19 cellular contexts compared by ENCODE assay signal in the genomic region with DNA sequence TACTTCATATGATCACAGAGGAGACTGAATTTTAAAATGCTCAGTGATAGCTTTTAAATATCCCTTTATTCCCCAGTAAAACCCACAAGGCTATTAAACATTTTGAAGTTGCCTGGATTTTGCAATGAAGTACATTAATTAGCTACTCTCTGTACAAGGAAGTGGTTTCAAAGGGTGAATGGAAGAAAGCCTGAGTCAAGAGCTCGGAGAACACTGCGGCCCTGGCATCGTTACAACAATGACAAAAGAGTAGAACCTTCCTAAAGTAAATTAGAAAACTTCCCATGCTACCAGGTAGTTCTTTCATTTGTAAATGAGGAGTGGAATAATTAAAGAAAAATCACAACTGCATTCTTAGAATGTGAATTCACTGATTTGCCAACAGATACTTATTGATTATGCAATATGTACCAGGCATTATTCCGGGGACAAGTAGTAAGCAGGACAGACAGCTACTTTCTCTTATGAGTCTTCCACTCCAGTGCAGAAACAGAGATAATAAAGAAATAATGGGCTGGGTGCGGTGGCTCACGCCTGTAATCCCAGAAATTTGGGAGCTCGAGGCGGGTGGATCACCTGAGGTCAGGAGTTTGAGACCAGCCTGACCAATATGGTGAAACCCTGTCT.
DNase-seq lines count a peak whose midpoint lies in the region; ATAC-seq and TF ChIP-seq lines count a peak whose summit lies in the region.
"Had no signal": no experiment of that assay in that cellular context is flagged by ENCODE, and none has a peak within 500 bp of the region (broad histone marks: within the 10 kb centered on the region; RNA-seq: fewer than 3 reads in every experiment).

No MANE protein-coding gene starts in this region.

- H3K4me1 Mint-ChIP-seq in CD8-positive, alpha-beta memory T cell, result no peaks in the 10 kb centered on the region

- ATAC-seq in HG02938 (IDR thresholded peaks at IDR 0.05; ENCODE audit: unreplicated experiment) (no peak), HG03139 (IDR thresholded peaks at IDR 0.05; ENCODE audit: unreplicated experiment) (no peak)
- ATAC-seq: activated CD8-positive, alpha-beta T cell treated with anti-CD3 and anti-CD28 coated beads, Interleukin-2, amount 10 ng/mL, durations not matched to agents 7 days and 5 days; mucosa of descending colon; PC-3 had no signal

- DNase-seq in DMS79 treated with DMSO at 0.1 percent for 48 hours (lab: John Stamatoyannopoulos, UW), result peak; percentile 3
- peak; percentile 92 for DNase-seq in NOMO-1 treated with DMSO at 0.1 percent for 48 hours (lab: John Stamatoyannopoulos, UW; ENCODE audit: unreplicated experiment)
- DNase-seq in mammary epithelial cell, result peak; percentile 83
- DNase-seq in midbrain (lab: John Stamatoyannopoulos, UW), result peak; percentile 23
- no peak for DNase-seq in NAMALWA (ENCODE audit: low spot score)
- DNase-seq in CD8-positive, alpha-beta memory T cell, result no peak
- DNase-seq: activated CD8-positive, alpha-beta T cell treated with anti-CD3 and anti-CD28 coated beads, Interleukin-2, amount 10 ng/mL, durations not matched to agents 7 days and 5 days; activated T-cell treated with anti-CD3 and anti-CD28 coated beads, Interleukin-2, amount 50 U/mL, for 48 hours; KBM-7; mucosa of descending colon; NCI-H1436 treated with DMSO at 0.1 percent for 48 hours; NCI-H2171; NCI-H69; PC-3; retina; stimulated activated CD4-positive, alpha-beta T cell treated with anti-CD3 and anti-CD28 coated beads, Interleukin-12 subunit alpha, Interleukin-12 subunit beta, amount 100 ng/mL, for 4 hours had no signal

- no peaks in the 10 kb centered on the region for H3K36me3 Mint-ChIP-seq in CD8-positive, alpha-beta memory T cell
- H3K36me3 Mint-ChIP-seq: activated naive CD8-positive, alpha-beta T cell had no signal

- TF ChIP-seq CTCF in mammary epithelial cell (conservative IDR thresholded peaks at IDR 0.05 in 1 of 2, IDR thresholded peaks at IDR 0.05 in 1 of 2; ENCODE audit: extremely low read depth in 1 of 2, insufficient read depth in 1 of 2, low read depth in 1 of 2, low read length in 2 of 2), result no peak

- H3K27ac ChIP-seq in mammary epithelial cell (ENCODE audit: insufficient read depth, low read depth, low read length), result peak overlapping the region; percentile 38
- H3K27ac ChIP-seq in CD8-positive, alpha-beta memory T cell (ENCODE audit: low read depth, low read length), result no peak overlapping the region

- WGBS in mammary epithelial cell (ENCODE audit: low coverage, missing lambda C conversion rate), result 42% methylated on average over 8 of the region's 8 CpGs

- POLR2A ChIA-PET in CD8-positive, alpha-beta memory T cell (lab: Charles Lee), result no interaction called here

- no peaks in the 10 kb centered on the region for H3K9me3 ChIP-seq in mammary epithelial cell (replicated peaks; ENCODE audit: insufficient read depth, low read length)
- H3K9me3 ChIP-seq in CD8-positive, alpha-beta memory T cell (ENCODE audit: low read length), result no peaks in the 10 kb centered on the region
- H3K9me3 ChIP-seq: mucosa of descending colon had no signal

- no peak overlapping the region for H3K4me3 Mint-ChIP-seq in CD8-positive, alpha-beta memory T cell
- H3K4me3 Mint-ChIP-seq: activated CD8-positive, alpha-beta T cell treated with anti-CD3 and anti-CD28 coated beads, Interleukin-2, amount 10 ng/mL, durations not matched to agents 7 days and 5 days; activated naive CD8-positive, alpha-beta T cell had no signal

- H3K79me2 ChIP-seq in mammary epithelial cell (ENCODE audit: insufficient read depth, low read length), result no peaks in the 10 kb centered on the region

- H3K36me3 ChIP-seq in mammary epithelial cell (ENCODE audit: insufficient read depth, low read length), result no peaks in the 10 kb centered on the region
- H3K36me3 ChIP-seq in CD8-positive, alpha-beta memory T cell (ENCODE audit: insufficient read depth, low read length), result no peaks in the 10 kb centered on the region

- no peaks in the 10 kb centered on the region for H3K27me3 ChIP-seq in mammary epithelial cell (ENCODE audit: insufficient read depth, low read length)
- H3K27me3 ChIP-seq in CD8-positive, alpha-beta memory T cell (ENCODE audit: insufficient read depth, low read length, poor library complexity, severe bottlenecking), result no peaks in the 10 kb centered on the region

- BruUV-seq in mammary epithelial cell (replicated peaks; lab: Mats Ljungman, UMichigan), result no TSS peak

- H3K27ac Mint-ChIP-seq in CD8-positive, alpha-beta memory T cell, result no peak overlapping the region
- H3K27ac Mint-ChIP-seq: activated CD8-positive, alpha-beta T cell treated with anti-CD3 and anti-CD28 coated beads, Interleukin-2, amount 10 ng/mL, durations not matched to agents 7 days and 5 days; activated naive CD8-positive, alpha-beta T cell had no signal

- peak overlapping the region; percentile 45 for H2AFZ ChIP-seq in mammary epithelial cell (ENCODE audit: low read depth, low read length)

- intact Hi-C loops in mammary epithelial cell (cut with micrococcal nuclease), result no loop called here

- dilution Hi-C loops in mammary epithelial cell (cut with HindIII; ENCODE audit: low sequenced_read_pairs), result no loop called here

- CTCF ChIA-PET in mammary epithelial cell (lab: Charles Lee; ENCODE audit: low non-redundant PET), result no interaction called here
- CTCF ChIA-PET in CD8-positive, alpha-beta memory T cell (lab: Charles Lee), result no interaction called here

- H3K4me1 ChIP-seq in mammary epithelial cell (ENCODE audit: insufficient read depth, low read length), result peaks cover 22% of the 10 kb centered on the region
- H3K4me1 ChIP-seq in CD8-positive, alpha-beta memory T cell (ENCODE audit: insufficient read depth, low read length), result no peaks in the 10 kb centered on the region

- no peak overlapping the region for H3K4me3 ChIP-seq in mammary epithelial cell (replicated peaks in 1 of 3; ENCODE audit: insufficient read depth in 1 of 3, low read depth in 2 of 3, low read length in 3 of 3)
- H3K4me3 ChIP-seq in CD8-positive, alpha-beta memory T cell (ENCODE audit: low read length), result no peak overlapping the region
- H3K4me3 ChIP-seq: mucosa of descending colon had no signal

- H3K27me3 Mint-ChIP-seq in CD8-positive, alpha-beta memory T cell, result peaks cover 9 to 14% of the 10 kb centered on the region in 2 donors

- H3K9me3 Mint-ChIP-seq in CD8-positive, alpha-beta memory T cell, result peaks cover 0 to under 1% (median 0%) of the 10 kb centered on the region in 5 donors

- in situ Hi-C loops in mammary epithelial cell (cut with MboI; ENCODE audit: low sequenced_read_pairs in 2 of 2), result no loop called here

- H3K9ac ChIP-seq in mammary epithelial cell (ENCODE audit: insufficient read depth, low read length), result no peak overlapping the region

- H4K20me1 ChIP-seq in mammary epithelial cell (ENCODE audit: insufficient read depth, low read length), result no peaks in the 10 kb centered on the region

- H3K4me2 ChIP-seq in mammary epithelial cell (ENCODE audit: insufficient read depth, low read depth, low read length), result no peak overlapping the region

Comparison
In these comparisons a context has a peak if more than half of its experiments do, and no peak if none do; other contexts are left out.
1. DNase-seq: peak in DMS79 treated with DMSO at 0.1 percent for 48 hours (single experiment), NOMO-1 treated with DMSO at 0.1 percent for 48 hours (single experiment), mammary epithelial cell (single experiment) and midbrain (single experiment); none in NAMALWA (single experiment) and CD8-positive, alpha-beta memory T cell (0 of 5).